ENCODE assay signal across 21 cellular contexts in genomic region chr3:41001556-41001955, GRCh38.
DNase-seq lines count a peak whose midpoint lies in the region; ATAC-seq and TF ChIP-seq lines count a peak whose summit lies in the region.
"Had no signal": no experiment of that assay in that cellular context is flagged by ENCODE, and none has a peak within 500 bp of the region (broad histone marks: within the 10 kb centered on the region; RNA-seq: fewer than 3 reads in every experiment).

No MANE protein-coding gene starts in this region.

- intact Hi-C loops in CD4-positive, alpha-beta T cell (cut with DNase I, micrococcal nuclease), result no loop called here

- H3K4me3 Mint-ChIP-seq in CD4-positive, CD25-positive, alpha-beta regulatory T cell, result no peak overlapping the region
- no peak overlapping the region for H3K4me3 Mint-ChIP-seq in CD4-positive, alpha-beta T cell

- H3K27ac Mint-ChIP-seq in CD4-positive, CD25-positive, alpha-beta regulatory T cell, result peak overlapping the region in 2 of 3 donors; percentile 17 to 59
- peak overlapping the region; percentile 58 for H3K27ac Mint-ChIP-seq in CD4-positive, alpha-beta T cell
- H3K27ac Mint-ChIP-seq: T-cell had no signal

- ATAC-seq in CD4-positive, CD25-positive, alpha-beta regulatory T cell (ENCODE audit: low read depth in 2 of 2), result no peak
- ATAC-seq in CD4-positive, alpha-beta T cell (ENCODE audit: poor library complexity), result no peak
- ATAC-seq: HCT116, HepG2, Panc1, SK-N-SH treated with all-trans-retinoic acid at 6 μM for 48 hours had no signal

- H3K4me1 Mint-ChIP-seq in CD4-positive, CD25-positive, alpha-beta regulatory T cell, result peaks cover 0 to 17% (median 4%) of the 10 kb centered on the region in 4 donors
- H3K4me1 Mint-ChIP-seq in CD4-positive, alpha-beta T cell (ENCODE audit: low read depth), result peaks cover 14% of the 10 kb centered on the region

- no peak for DNase-seq in CD4-positive, CD25-positive, alpha-beta regulatory T cell
- no peak for DNase-seq in CD4-positive, alpha-beta T cell
- DNase-seq in NAMALWA (ENCODE audit: low spot score) (peak; percentile 11), coronary artery (ENCODE audit: low spot score) (no peak), NCI-H526 treated with DMSO at 0.1 percent for 48 hours (lab: John Stamatoyannopoulos, UW) (no peak)
- DNase-seq in stimulated activated CD4-positive, alpha-beta T cell treated with anti-CD3 and anti-CD28 coated beads, Interleukin-12 subunit alpha, Interleukin-12 subunit beta, amount 100 ng/mL, for 4 hours, result no peak
- no peak for DNase-seq in central memory CD4-positive, alpha-beta T cell
- DNase-seq: Calu3; CD4-positive, alpha-beta memory T cell; DMS79; KBM-7; NCI-H1092 treated with DMSO at 0.1 percent for 48 hours; NCI-H2081 treated with DMSO at 0.1 percent for 48 hours; NCI-H524 treated with DMSO at 0.1 percent for 48 hours; NK-92 treated with Interleukin-12 subunit alpha and Interleukin-12 subunit beta, amount 100 ng/mL, for 24 hours had no signal

- H3K36me3 Mint-ChIP-seq in CD4-positive, CD25-positive, alpha-beta regulatory T cell, result no peaks in the 10 kb centered on the region
- H3K36me3 Mint-ChIP-seq in CD4-positive, alpha-beta T cell (ENCODE audit: low read depth), result no peaks in the 10 kb centered on the region
- H3K36me3 Mint-ChIP-seq: CD4-positive, alpha-beta memory T cell; T-cell had no signal

- H3K27me3 Mint-ChIP-seq in CD4-positive, CD25-positive, alpha-beta regulatory T cell, result no peaks in the 10 kb centered on the region
- no peaks in the 10 kb centered on the region for H3K27me3 Mint-ChIP-seq in CD4-positive, alpha-beta T cell

- no peak overlapping the region for H3K27ac ChIP-seq in CD4-positive, CD25-positive, alpha-beta regulatory T cell (ENCODE audit: insufficient read depth, low read length, poor library complexity, severe bottlenecking)
- no peak overlapping the region for H3K27ac ChIP-seq in CD4-positive, alpha-beta T cell (ENCODE audit: low read depth, low read length)
- H3K27ac ChIP-seq in coronary artery, result peak overlapping the region; percentile 67 to 82
- H3K27ac ChIP-seq: HL-60 had no signal

- TF ChIP-seq CTCF in CD4-positive, alpha-beta T cell (IDR thresholded peaks at IDR 0.05), result no peak
- no peak for TF ChIP-seq CTCF in coronary artery (IDR thresholded peaks at IDR 0.05)

- no peaks in the 10 kb centered on the region for H3K36me3 ChIP-seq in CD4-positive, CD25-positive, alpha-beta regulatory T cell (ENCODE audit: control insufficient read depth, insufficient read depth, low read length)

- H3K9me3 ChIP-seq in CD4-positive, CD25-positive, alpha-beta regulatory T cell (ENCODE audit: control insufficient read depth in 2 of 2, low read length in 2 of 2), result no peaks in the 10 kb centered on the region
- no peaks in the 10 kb centered on the region for H3K9me3 ChIP-seq in CD4-positive, alpha-beta T cell (ENCODE audit: control insufficient read depth, low read length)

- CTCF ChIA-PET in CD4-positive, alpha-beta T cell (lab: Charles Lee), result no interaction called here

- H3K4me3 ChIP-seq in CD4-positive, CD25-positive, alpha-beta regulatory T cell (ENCODE audit: low read depth, low read length), result no peak overlapping the region
- no peak overlapping the region for H3K4me3 ChIP-seq in coronary artery

- POLR2A ChIA-PET in CD4-positive, alpha-beta T cell (lab: Charles Lee), result interaction anchor here (1.2 to 1.3 kb wide), 2 partner anchors 16 to 198 kb away, joined by 4 to 5 read pairs; partner anchors contain the start of gene CTNNB1

- peaks cover 3% of the 10 kb centered on the region for H3K27me3 ChIP-seq in CD4-positive, CD25-positive, alpha-beta regulatory T cell (ENCODE audit: control insufficient read depth, insufficient read depth, low read length)
- H3K27me3 ChIP-seq in CD4-positive, alpha-beta T cell (ENCODE audit: control insufficient read depth, insufficient read depth, low read length), result no peaks in the 10 kb centered on the region

- peaks cover 6% of the 10 kb centered on the region for H3K4me1 ChIP-seq in CD4-positive, CD25-positive, alpha-beta regulatory T cell (ENCODE audit: control insufficient read depth, insufficient read depth, low read length, poor library complexity, severe bottlenecking)

- H3K9me3 Mint-ChIP-seq in CD4-positive, CD25-positive, alpha-beta regulatory T cell, result peaks cover 0 to 2% (median 0%) of the 10 kb centered on the region in 7 donors
- no peaks in the 10 kb centered on the region for H3K9me3 Mint-ChIP-seq in CD4-positive, alpha-beta T cell
- H3K9me3 Mint-ChIP-seq: T-cell had no signal

Comparison
In these comparisons a context has a peak if more than half of its experiments do, and no peak if none do; other contexts are left out.
1. H3K27ac ChIP-seq: peak in coronary artery (2 of 2); none in CD4-positive, CD25-positive, alpha-beta regulatory T cell (single experiment) and CD4-positive, alpha-beta T cell (single experiment).